In genomic region chr6:144343736-144344428, GRCh38 we compare ENCODE assay signal across 7 cellular contexts. TPM values are rescaled to one million over a fixed set of nuclear protein-coding genes. Genes with fewer than 3 reads are reported as not detected.
DNase-seq lines count a peak whose midpoint lies in the region; ATAC-seq and TF ChIP-seq lines count a peak whose summit lies in the region.

No MANE protein-coding gene starts in this region.

- DNase-seq in effector CD4-positive, alpha-beta T cell: peak; percentile 40
- peak; percentile 53 for DNase-seq in pulmonary artery endothelial cell (ENCODE audit: low read depth, low spot score)
- DNase-seq in NCI-H524 (lab: John Stamatoyannopoulos, UW): no peak
- DNase-seq in NCI-H187 (lab: John Stamatoyannopoulos, UW): no peak

- peak overlapping the region; percentile 79 for H3K27ac ChIP-seq in OCI-LY1 (ENCODE audit: low read depth, low read length, poor library complexity, severe bottlenecking)

- no peaks in the 10 kb centered on the region for H3K27me3 ChIP-seq in OCI-LY1 (ENCODE audit: insufficient read depth, low read length)

- H3K9ac ChIP-seq in OCI-LY1 (ENCODE audit: low read length): peak overlapping the region; percentile 64

- no peaks in the 10 kb centered on the region for H4K20me1 ChIP-seq in OCI-LY1 (ENCODE audit: insufficient read depth, low read length)

- no peaks in the 10 kb centered on the region for H3F3A ChIP-seq in OCI-LY1 (ENCODE audit: insufficient read depth, low read length)

- no peaks in the 10 kb centered on the region for H3K79me2 ChIP-seq in OCI-LY1 (ENCODE audit: insufficient read depth, low read length)

- TF ChIP-seq CTCF in OCI-LY1 (IDR thresholded peaks at IDR 0.05; ENCODE audit: low read length): no peak

- no peaks in the 10 kb centered on the region for H3K9me2 ChIP-seq in OCI-LY1 (ENCODE audit: low read depth, low read length)

- H2AFZ ChIP-seq in OCI-LY1 (ENCODE audit: low read length): peak overlapping the region; percentile 92

- H3K4me2 ChIP-seq in OCI-LY1 (ENCODE audit: low read length): peak overlapping the region; percentile 70

- H3K4me1 ChIP-seq in OCI-LY1 (ENCODE audit: insufficient read depth, low read length, severe bottlenecking): peaks cover 25% of the 10 kb centered on the region

- H3K4me3 ChIP-seq in OCI-LY1 (ENCODE audit: low read depth, low read length, poor library complexity, severe bottlenecking): peak overlapping the region; percentile 65

- no peaks in the 10 kb centered on the region for H3K36me3 ChIP-seq in OCI-LY1 (ENCODE audit: insufficient read depth, low read length)

- ATAC-seq in GM18868 (IDR thresholded peaks at IDR 0.05; ENCODE audit: unreplicated experiment): peak; percentile 52
- ATAC-seq in HG02840 (IDR thresholded peaks at IDR 0.05; ENCODE audit: low FRiP score, unreplicated experiment): peak; percentile 50

- H3K9me3 ChIP-seq in OCI-LY1 (ENCODE audit: low read length): no peaks in the 10 kb centered on the region

RNA-seq across cellular contexts. Expression of gene UTRN, which starts 58.7 kb away (rescaled TPM):
- 229 and 250 TPM in 2 replicates for total RNA-seq in pulmonary artery endothelial cell

Comparison
In these comparisons a context has a peak if more than half of its experiments do, and no peak if none do; other contexts are left out.
1. DNase-seq: peak in effector CD4-positive, alpha-beta T cell (single experiment) and pulmonary artery endothelial cell (single experiment); none in NCI-H524 (0 of 2) and NCI-H187 (0 of 2).